In genomic region chr10:87342249-87342703, GRCh38 we compare ENCODE assay signal across 8 cellular contexts. TPM values are rescaled to one million over a fixed set of nuclear protein-coding genes. Genes with fewer than 3 reads are reported as not detected.
DNase-seq lines count a peak whose midpoint lies in the region; ATAC-seq, FAIRE-seq and TF ChIP-seq lines count a peak whose summit lies in the region.
"Not testable (repeated sequence)": the region's sequence is repeated elsewhere in the genome, so short reads cannot be mapped to it uniquely, and the experiment has no call there.

No MANE protein-coding gene starts in this region.

- H3K79me2 ChIP-seq in HepG2 (ENCODE audit: insufficient read depth, low read length) = not testable (repeated sequence)

- TF ChIP-seq EP300 in HepG2 (IDR thresholded peaks at IDR 0.05; ENCODE audit: low read depth in 2 of 2, low read length in 2 of 2); HepG2 (CRISPR knock-in tag; IDR thresholded peaks at IDR 0.05; ENCODE audit: borderline replicate concordance): not testable (repeated sequence)

- not testable (repeated sequence) for H4K20me1 ChIP-seq in HepG2 (ENCODE audit: insufficient read depth, low read length)

- in situ Hi-C loops in HepG2 (cut with HindIII; ENCODE audit: extremely low pct_ligation_motif_present, low pct_unique_long_range_greater_than_20kb) = not testable (repeated sequence)

- intact Hi-C loops in HepG2 (cut with micrococcal nuclease; ENCODE audit: unreplicated experiment) = loop anchor here (5.0 kb wide), 1 partner anchor 165 kb away; no protein-coding TSS in a partner anchor

- DNase-seq in NCI-H748 (lab: John Stamatoyannopoulos, UW; ENCODE audit: unreplicated experiment) (peak; percentile 88), dermis blood vessel endothelial cell (peak; percentile 83), HepG2 (ENCODE audit: low spot score) (peak; percentile 81)
- DNase-seq in activated CD4-positive, alpha-beta T cell treated with anti-CD3 and anti-CD28 coated beads, Interleukin-2, amount 50 U/mL, for 4 hours = peak; percentile 66 to 71
- peak; percentile 75 to 82 for DNase-seq in stimulated activated CD4-positive, alpha-beta T cell treated with anti-CD3 and anti-CD28 coated beads, Interleukin-2, amount 100 ng/mL, for 24 hours

- TF ChIP-seq CTCF in C4-2B (conservative IDR thresholded peaks at IDR 0.05); HepG2 (CRISPR knock-in tag; IDR thresholded peaks at IDR 0.05): not testable (repeated sequence)

- H2AFZ ChIP-seq in HepG2 (ENCODE audit: low read length) = not testable (repeated sequence)

- BruUV-seq in HepG2 (replicated peaks; lab: Mats Ljungman, UMichigan) = not testable (repeated sequence)

- H3K9ac ChIP-seq in HepG2 (ENCODE audit: insufficient read depth, low read depth, low read length) = peak overlapping the region; percentile 73

- not testable (repeated sequence) for H3K9me3 ChIP-seq in HepG2 (ENCODE audit: low read length)

- not testable (repeated sequence) for H3K4me2 ChIP-seq in HepG2 (ENCODE audit: low read depth, low read length)

- ATAC-seq in GM19397 (IDR thresholded peaks at IDR 0.05; ENCODE audit: unreplicated experiment) = peak; percentile 85
- ATAC-seq in HG03521 (IDR thresholded peaks at IDR 0.05; ENCODE audit: unreplicated experiment) = peak; percentile 82
- peak; percentile 94 for ATAC-seq in HepG2

- not testable (repeated sequence) for TF ChIP-seq RAD21 in HepG2 (CRISPR knock-in tag; IDR thresholded peaks at IDR 0.05)

- H3K27me3 ChIP-seq in HepG2 (ENCODE audit: control insufficient read depth in 1 of 2, insufficient read depth in 2 of 2, low read length in 2 of 2) = not testable (repeated sequence)

- H3K27ac ChIP-seq in C4-2B (peak overlapping the region; percentile 71), HepG2 (ENCODE audit: extremely low read length, insufficient read depth, low read length) (peak overlapping the region; percentile 76)

- H3K4me3 ChIP-seq in HepG2 (replicated peaks in 1 of 3; ENCODE audit: insufficient read depth in 1 of 3, low read depth in 2 of 3, low read length in 3 of 3) = peak overlapping the region; percentile 47 to 70 (median 70); a peak in 5 of 6 replicates

- WGBS in HepG2 (ENCODE audit: low lambda C conversion rate) = under 1% methylated on average over 21 of the region's 43 CpGs

- CTCF ChIA-PET in HepG2 (lab: Yijun Ruan, JAX; ENCODE audit: low intra/inter-chr PET ratio, low total read pairs) = not testable (repeated sequence)

- TF ChIP-seq POLR2A in HepG2 (IDR thresholded peaks at IDR 0.05; ENCODE audit: insufficient read depth in 1 of 2, low read depth in 2 of 2, low read length in 2 of 2) = not testable (repeated sequence)

- not testable (repeated sequence) for H3K36me3 ChIP-seq in HepG2 (replicated peaks in 1 of 2; ENCODE audit: control insufficient read depth in 1 of 2, insufficient read depth in 2 of 2, low read length in 2 of 2)

- not testable (repeated sequence) for FAIRE-seq in HepG2 (lab: Jason Lieb, UNC)

- POLR2A ChIA-PET in HepG2 (lab: Yijun Ruan, JAX) = not testable (repeated sequence)

- peaks cover 25% of the 10 kb centered on the region for H3K4me1 ChIP-seq in HepG2 (ENCODE audit: insufficient read depth, low read length)

TF ChIP-seq in HepG2, 621 proteins besides CTCF, POLR2A, EP300 and RAD21 (continues in another document):
- TF ChIP-seq SAP130 (CRISPR knock-in tag; IDR thresholded peaks at IDR 0.05; ENCODE audit: low read depth) (peak; percentile 33; the same call in 1 of the 2 replicates), HIVEP1 (CRISPR knock-in tag; IDR thresholded peaks at IDR 0.05) (0 out of 2 replicates have a peak, but pooled peaks have one; percentile 21), ARID4A (CRISPR knock-in tag; IDR thresholded peaks at IDR 0.05; ENCODE audit: borderline replicate concordance) (0 out of 2 replicates have a peak, but pooled peaks have one; percentile 2), ZNF639 (CRISPR knock-in tag; conservative IDR thresholded peaks at IDR 0.05) (0 out of 2 replicates have a peak, but pooled peaks have one; percentile 49), ZMYM4 (CRISPR knock-in tag; IDR thresholded peaks at IDR 0.05) (peak; percentile 11; the same call in 1 of the 2 replicates), ZBTB2 (CRISPR knock-in tag; IDR thresholded peaks at IDR 0.05; ENCODE audit: low read depth) (0 out of 2 replicates have a peak, but pooled peaks have one; percentile 1), PHF8 (CRISPR knock-in tag; IDR thresholded peaks at IDR 0.05) (peak; percentile 52)

RNA-seq across cellular contexts. Expression of gene NUTM2D, which starts 15.3 kb away (rescaled TPM):
- 0.51 and 1.4 TPM in 2 replicates for total RNA-seq in dermis blood vessel endothelial cell
- 3.0 and 3.3 TPM in 2 replicates for total RNA-seq in HepG2 (2016; rRNA removed; fragmentation: Illumina TruSeq; extraction: Trizol)
- 0.61 and 1.2 TPM in 2 replicates for total RNA-seq in HepG2 (2016; cell fraction: cytosol; rRNA removed; fragmentation: Illumina TruSeq; extraction: Trizol; ENCODE audit: low read depth)
- total RNA-seq in HepG2 (2016; cell fraction: insoluble cytoplasmic fraction; rRNA removed; fragmentation: Illumina TruSeq; extraction: Trizol) = 2.3 and 3.4 TPM in 2 replicates
- 1.7 and 2.3 TPM in 2 replicates for total RNA-seq in HepG2 (2016; cell fraction: membrane; rRNA removed; fragmentation: Illumina TruSeq; extraction: Trizol)
- total RNA-seq in HepG2 (2016; cell fraction: nucleus; rRNA removed; fragmentation: Illumina TruSeq; extraction: Trizol) = 2.1 and 3.5 TPM in 2 replicates
- polyA plus RNA-seq in HepG2 (2011; rRNA removed) = 2.1 and 3.4 TPM in 2 replicates
- 2.0 and 2.2 TPM in 2 replicates for polyA plus RNA-seq in HepG2 (2011; cell fraction: cytosol; rRNA removed)
- polyA plus RNA-seq in HepG2 (2011; cell fraction: nucleus; rRNA removed) = 4.2 and 4.8 TPM in 2 replicates
- polyA plus RNA-seq in HepG2 (2012) = 2.7 and 2.8 TPM in 2 replicates
- 0.49 and 0.77 TPM in 2 replicates for polyA plus RNA-seq in HepG2 (2016; cell fraction: cytosol; fragmentation: Illumina TruSeq; extraction: Trizol; ENCODE audit: low read depth)
- 3.6 and 3.8 TPM in 2 replicates for polyA plus RNA-seq in HepG2 (2016; cell fraction: insoluble cytoplasmic fraction; fragmentation: Illumina TruSeq; extraction: Trizol; ENCODE audit: low read depth)
- polyA plus RNA-seq in HepG2 (2016; cell fraction: membrane; fragmentation: Illumina TruSeq; extraction: Trizol; ENCODE audit: low read depth) = 1.2 and 1.8 TPM in 2 replicates
- polyA plus RNA-seq in HepG2 (2016; cell fraction: nucleus; fragmentation: Illumina TruSeq; extraction: Trizol; ENCODE audit: insufficient read depth, low read depth) = 5.5 and 6.0 TPM in 2 replicates
- 2.1 and 3.9 TPM in 2 replicates for polyA minus RNA-seq in HepG2 (2011; rRNA and poly(A)+ RNA removed; ENCODE audit: low replicate concordance)
- 1.2 and 1.3 TPM in 2 replicates for polyA minus RNA-seq in HepG2 (2011; cell fraction: cytosol; rRNA and poly(A)+ RNA removed)
- polyA minus RNA-seq in HepG2 (2011; cell fraction: nucleus; rRNA and poly(A)+ RNA removed) = 4.2 and 5.0 TPM in 2 replicates

Comparison
In these comparisons a context has a peak if more than half of its experiments do, and no peak if none do; other contexts are left out.
1. Peak in every context shown above with its lines: DNase-seq, ATAC-seq, H3K4me3 ChIP-seq and H3K27ac ChIP-seq.